ENCODE assay signal across 16 cellular contexts in the genomic region with DNA sequence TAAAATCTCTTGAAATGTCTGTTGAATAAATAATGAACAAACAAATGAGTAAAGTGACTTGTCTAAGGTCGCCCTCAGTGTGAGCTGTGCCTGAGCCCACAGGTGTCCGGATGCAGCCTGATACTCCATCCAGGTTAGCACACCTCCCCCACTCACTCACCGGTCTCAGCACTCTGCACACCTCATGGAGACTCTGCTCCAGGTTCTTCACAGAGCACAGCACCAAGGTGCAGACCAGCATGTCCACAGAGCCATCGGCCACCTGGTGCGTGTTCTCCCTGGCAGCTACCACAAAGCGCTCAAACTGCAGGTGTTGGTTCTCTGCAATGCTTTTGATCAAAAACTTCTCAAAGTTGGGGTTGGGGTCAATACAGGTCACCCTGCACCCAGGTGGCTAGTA. TPM values are rescaled to one million over a fixed set of nuclear protein-coding genes. Genes with fewer than 3 reads are reported as not detected.
DNase-seq lines count a peak whose midpoint lies in the region; ATAC-seq and TF ChIP-seq lines count a peak whose summit lies in the region.
"Had no signal": no experiment of that assay in that cellular context is flagged by ENCODE, and none has a peak within 500 bp of the region (broad histone marks: within the 10 kb centered on the region; RNA-seq: fewer than 3 reads in every experiment).

No MANE protein-coding gene starts in this region.

- no peaks in the 10 kb centered on the region for H3F3A ChIP-seq in smooth muscle cell (ENCODE audit: low read depth)

- H3K9ac ChIP-seq in smooth muscle cell (ENCODE audit: low read depth), result no peak overlapping the region
- H3K9ac ChIP-seq: KMS-11 had no signal

- H3K27ac ChIP-seq in right cardiac atrium (ENCODE audit: low read length), result no peak overlapping the region
- H3K27ac ChIP-seq in RWPE2 (ENCODE audit: poor library complexity, severe bottlenecking), result peak overlapping the region; percentile 99
- H3K27ac ChIP-seq in osteoblast (ENCODE audit: low read depth, low read length), result peak overlapping the region; percentile 54
- no peak overlapping the region for H3K27ac ChIP-seq in smooth muscle cell (ENCODE audit: low read depth)
- H3K27ac ChIP-seq: KMS-11 had no signal

- ATAC-seq in right cardiac atrium (no peak), RWPE2 (ENCODE audit: low read depth) (no peak), HG02798 (IDR thresholded peaks at IDR 0.05; ENCODE audit: poor library complexity, unreplicated experiment) (no peak)

- no peaks in the 10 kb centered on the region for H3K9me3 Mint-ChIP-seq in activated naive CD4-positive, alpha-beta T cell treated with anti-CD3 and anti-CD28 coated beads, Interleukin-2, amount 10 ng/mL, durations not matched to agents 7 days and 5 days
- H3K9me3 Mint-ChIP-seq: CD4-positive, alpha-beta T cell had no signal

- H3K4me3 ChIP-seq in right cardiac atrium (ENCODE audit: low read length) (no peak overlapping the region), RWPE2 (ENCODE audit: severe bottlenecking) (no peak overlapping the region), osteoblast (ENCODE audit: insufficient read depth, low read length) (no peak overlapping the region), smooth muscle cell (no peak overlapping the region)
- H3K4me3 ChIP-seq: MG63, SJSA1 had no signal

- H3K9me3 ChIP-seq in right cardiac atrium (ENCODE audit: control insufficient read depth, low read length) (no peaks in the 10 kb centered on the region), RWPE2 (ENCODE audit: severe bottlenecking) (peaks cover 3% of the 10 kb centered on the region), osteoblast (ENCODE audit: low read depth, low read length) (peaks cover 4% of the 10 kb centered on the region), smooth muscle cell (replicated peaks; ENCODE audit: low read depth) (no peaks in the 10 kb centered on the region)

- no peaks in the 10 kb centered on the region for H3K4me1 Mint-ChIP-seq in activated naive CD4-positive, alpha-beta T cell treated with anti-CD3 and anti-CD28 coated beads, Interleukin-2, amount 10 ng/mL, durations not matched to agents 7 days and 5 days

- H3K4me2 ChIP-seq in osteoblast (ENCODE audit: insufficient read depth, low read length) (no peak overlapping the region), smooth muscle cell (no peak overlapping the region)
- H3K4me2 ChIP-seq: KMS-11 had no signal

- CTCF ChIA-PET in activated naive CD4-positive, alpha-beta T cell treated with anti-CD3 and anti-CD28 coated beads, Interleukin-2, amount 10 ng/mL, durations not matched to agents 7 days and 5 days (lab: Charles Lee), result interaction anchor here (0.6 kb wide), 1 partner anchor 51 kb away, joined by 3 read pairs; no protein-coding TSS in a partner anchor

- H3K27me3 ChIP-seq in right cardiac atrium (ENCODE audit: control insufficient read depth, insufficient read depth) (no peaks in the 10 kb centered on the region), RWPE2 (ENCODE audit: insufficient read depth, poor library complexity, severe bottlenecking) (no peaks in the 10 kb centered on the region), osteoblast (ENCODE audit: insufficient read depth, low read length) (no peaks in the 10 kb centered on the region), smooth muscle cell (ENCODE audit: low read depth) (peaks cover 33% of the 10 kb centered on the region)
- H3K27me3 ChIP-seq: MG63, SJSA1 had no signal

- DNase-seq in cardiac septum (ENCODE audit: low spot score), result peak; percentile 46
- DNase-seq in right cardiac atrium, result no peak
- peak; percentile 21 for DNase-seq in RWPE2 (ENCODE audit: low spot score)
- no peak for DNase-seq in osteoblast (ENCODE audit: insufficient read length, low spot score, missing footprints)
- DNase-seq in DMS114 treated with DMSO at 0.1 percent for 48 hours (lab: John Stamatoyannopoulos, UW; ENCODE audit: unreplicated experiment), result no peak
- DNase-seq in smooth muscle cell (lab: John Stamatoyannopoulos, UW; ENCODE audit: unreplicated experiment), result no peak
- DNase-seq in activated naive CD4-positive, alpha-beta T cell treated with anti-CD3 and anti-CD28 coated beads, Interleukin-2, amount 10 ng/mL, durations not matched to agents 7 days and 5 days, result no peak
- DNase-seq: ACHN; CD4-positive, alpha-beta T cell; MG63; NCI-H1105; NCI-H1694 treated with DMSO at 0.1 percent for 48 hours; NCI-H774 had no signal

- TF ChIP-seq CTCF in RWPE2 (IDR thresholded peaks at IDR 0.05; ENCODE audit: poor library complexity, severe bottlenecking) (no peak), osteoblast (IDR thresholded peaks at IDR 0.05; ENCODE audit: extremely low read depth, low read depth, low read length) (no peak), smooth muscle cell (IDR thresholded peaks at IDR 0.05; ENCODE audit: borderline replicate concordance, insufficient read depth, poor library complexity, severe bottlenecking) (no peak)

- H3K4me1 ChIP-seq in right cardiac atrium (ENCODE audit: control insufficient read depth, insufficient read depth, low read length) (no peaks in the 10 kb centered on the region), RWPE2 (ENCODE audit: insufficient read depth, poor library complexity, severe bottlenecking) (peaks cover 40% of the 10 kb centered on the region), osteoblast (ENCODE audit: insufficient read depth, low read length) (peaks cover 38% of the 10 kb centered on the region), smooth muscle cell (ENCODE audit: low read depth) (peaks cover 14% of the 10 kb centered on the region)

- H3K27ac Mint-ChIP-seq in activated naive CD4-positive, alpha-beta T cell treated with anti-CD3 and anti-CD28 coated beads, Interleukin-2, amount 10 ng/mL, durations not matched to agents 7 days and 5 days, result no peak overlapping the region
- H3K27ac Mint-ChIP-seq: CD4-positive, alpha-beta T cell had no signal

- H3K36me3 ChIP-seq in RWPE2 (ENCODE audit: low read depth) (peaks cover 8% of the 10 kb centered on the region), osteoblast (ENCODE audit: insufficient read depth, low read length) (no peaks in the 10 kb centered on the region), smooth muscle cell (ENCODE audit: low read depth) (no peaks in the 10 kb centered on the region)
- H3K36me3 ChIP-seq: SJSA1 had no signal

- H3K36me3 Mint-ChIP-seq in activated naive CD4-positive, alpha-beta T cell treated with anti-CD3 and anti-CD28 coated beads, Interleukin-2, amount 10 ng/mL, durations not matched to agents 7 days and 5 days, result no peaks in the 10 kb centered on the region

- 96% methylated on average over 6 of the region's 6 CpGs for WGBS in right cardiac atrium
- WGBS in smooth muscle cell (ENCODE audit: low lambda C conversion rate), result 84% methylated on average over 6 of the region's 6 CpGs

- intact Hi-C loops in cardiac septum (cut with DNase I) (no loop called here), right cardiac atrium (cut with DNase I) (no loop called here)

- H2AFZ ChIP-seq in osteoblast (ENCODE audit: low read length) (no peak overlapping the region), smooth muscle cell (ENCODE audit: low read depth) (no peak overlapping the region)

- H4K20me1 ChIP-seq in osteoblast (ENCODE audit: insufficient read depth, low read length) (no peaks in the 10 kb centered on the region), smooth muscle cell (ENCODE audit: low read depth) (no peaks in the 10 kb centered on the region)

- H3K27me3 Mint-ChIP-seq in activated naive CD4-positive, alpha-beta T cell treated with anti-CD3 and anti-CD28 coated beads, Interleukin-2, amount 10 ng/mL, durations not matched to agents 7 days and 5 days, result peaks cover 94% of the 10 kb centered on the region

- no peak overlapping the region for H3K4me3 Mint-ChIP-seq in activated naive CD4-positive, alpha-beta T cell treated with anti-CD3 and anti-CD28 coated beads, Interleukin-2, amount 10 ng/mL, durations not matched to agents 7 days and 5 days
- H3K4me3 Mint-ChIP-seq: CD4-positive, alpha-beta T cell had no signal

- H3K79me2 ChIP-seq in osteoblast (ENCODE audit: insufficient read depth, low read length) (no peaks in the 10 kb centered on the region), smooth muscle cell (ENCODE audit: low read depth) (no peaks in the 10 kb centered on the region)

RNA-seq across cellular contexts. Expression of a gene that starts 4.1 kb away (rescaled TPM):
- total RNA-seq in cardiac septum (1.2 TPM), right cardiac atrium (1 to 10 TPM in 2 of 4 donors, under 1 TPM in 1, not detected in 1; 0.94 to 3.0 (median 1.1) TPM), osteoblast (20.9 and 27.9 TPM in 2 replicates), smooth muscle cell (168 and 214 TPM in 2 replicates)
- polyA plus RNA-seq in right cardiac atrium (0.16 TPM), smooth muscle cell (190 and 744 TPM in 2 replicates)
- total RNA-seq: CD4-positive, alpha-beta T cell had no signal

RNA-seq across cellular contexts. Expression of a gene that starts 37.1 kb away (rescaled TPM):
- total RNA-seq in cardiac septum (1.2 TPM), right cardiac atrium (under 1 TPM in 1 of 4 donors, not detected in 3; 0.06 TPM), osteoblast (0.59 and 0.72 TPM in 2 replicates), smooth muscle cell (6.7 and 11.7 TPM in 2 replicates)
- polyA plus RNA-seq in right cardiac atrium (0.05 TPM), smooth muscle cell (5.1 and 6.6 TPM in 2 replicates)
- total RNA-seq: CD4-positive, alpha-beta T cell had no signal

RNA-seq across cellular contexts. Expression of a gene that starts 45.5 kb away (rescaled TPM):
- total RNA-seq in cardiac septum (not detected), right cardiac atrium (not detected), osteoblast (under 0.01 and 0.36 TPM in 2 replicates), smooth muscle cell (not detected in 2 replicates)
- polyA plus RNA-seq in right cardiac atrium (not detected), smooth muscle cell (not detected in 2 replicates)
- total RNA-seq: CD4-positive, alpha-beta T cell had no signal

Comparison
In these comparisons a context has a peak if more than half of its experiments do, and no peak if none do; other contexts are left out.
1. DNase-seq: peak in cardiac septum (single experiment) and RWPE2 (single experiment); none in right cardiac atrium (0 of 3), osteoblast (single experiment), DMS114 treated with DMSO at 0.1 percent for 48 hours (single experiment), smooth muscle cell (single experiment) and activated naive CD4-positive, alpha-beta T cell treated with anti-CD3 and anti-CD28 coated beads, Interleukin-2, amount 10 ng/mL, durations not matched to agents 7 days and 5 days (single experiment).
2. H3K27ac ChIP-seq: peak in RWPE2 (single experiment) and osteoblast (single experiment); none in right cardiac atrium (single experiment) and smooth muscle cell (single experiment).